In the genomic region with DNA sequence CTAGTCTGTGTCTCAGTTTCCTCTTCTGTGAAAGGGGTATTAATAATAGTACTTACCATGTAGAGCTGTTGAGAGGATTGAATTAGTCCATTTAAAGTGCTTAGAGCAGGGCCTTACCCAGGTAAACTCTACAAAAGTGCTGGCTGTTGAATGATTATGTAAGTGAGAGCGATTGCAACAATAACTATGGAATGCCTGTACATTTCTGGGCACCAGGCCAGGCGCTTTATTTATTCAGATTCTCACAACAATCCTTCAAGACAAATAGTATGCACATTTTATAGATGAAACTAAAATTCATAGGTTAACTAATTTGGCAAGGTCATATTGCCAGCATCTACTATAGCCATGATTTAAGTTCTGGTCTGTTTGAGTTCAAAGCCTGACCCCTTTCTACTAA, we compare ENCODE assay signal across 29 cellular contexts.
DNase-seq lines count a peak whose midpoint lies in the region; ATAC-seq, FAIRE-seq and TF ChIP-seq lines count a peak whose summit lies in the region.
"Had no signal": no experiment of that assay in that cellular context is flagged by ENCODE, and none has a peak within 500 bp of the region (broad histone marks: within the 10 kb centered on the region; RNA-seq: fewer than 3 reads in every experiment).

No MANE protein-coding gene starts in this region.

- no peaks in the 10 kb centered on the region for H3K36me3 ChIP-seq in hepatocyte (replicated peaks; ENCODE audit: insufficient read depth, low read depth)
- H3K36me3 ChIP-seq: BLaER1 treated with 17β-estradiol and CSF1 and Interleukin-3, amounts not matched to agents 10 nM and 100 nM; left lung; pancreas; SJSA1 had no signal

- DNase-seq in EL (peak; percentile 47), HT-29 (ENCODE audit: low spot score) (peak; percentile 27), NCI-H69 (lab: John Stamatoyannopoulos, UW) (peak; percentile 40), epithelial cell of esophagus (ENCODE audit: low read depth) (peak; percentile 70), hepatocyte (ENCODE audit: low spot score) (no peak), urothelium cell line (ENCODE audit: low spot score) (no peak)
- DNase-seq: activated CD4-positive, alpha-beta T cell treated with anti-CD3 and anti-CD28 coated beads, Interleukin-2, amount 10 ng/mL, durations not matched to agents 24 days and 14 days; aorta; Caco-2; cortex of kidney; DMS79; effector memory CD4-positive, alpha-beta T cell; erythroblast; left lung; mesenchymal stem cell; NCI-H146; NCI-H2171; NCI-H82; pancreas; RPMI8226; substantia nigra; T1000 had no signal

- H3K27me3 ChIP-seq in hepatocyte, result no peaks in the 10 kb centered on the region
- H3K27me3 ChIP-seq: BLaER1 treated with 17β-estradiol and CSF1 and Interleukin-3, amounts not matched to agents 10 nM and 100 nM; pancreas had no signal

- H3K9me2 ChIP-seq in hepatocyte (replicated peaks; ENCODE audit: insufficient read depth), result no peaks in the 10 kb centered on the region

- no peak for TF ChIP-seq CTCF in epithelial cell of esophagus (IDR thresholded peaks at IDR 0.05; ENCODE audit: insufficient read depth, low read depth, low read length, missing control alignments)
- TF ChIP-seq CTCF in hepatocyte (IDR thresholded peaks at IDR 0.05; ENCODE audit: poor library complexity), result no peak

- H3K79me2 ChIP-seq in hepatocyte, result no peaks in the 10 kb centered on the region

- H2AFZ ChIP-seq in hepatocyte, result no peak overlapping the region
- H2AFZ ChIP-seq: GM23338 had no signal

- no peaks in the 10 kb centered on the region for H4K20me1 ChIP-seq in hepatocyte (ENCODE audit: insufficient read depth, poor library complexity, severe bottlenecking)
- H4K20me1 ChIP-seq: BLaER1 treated with 17β-estradiol and CSF1 and Interleukin-3, amounts not matched to agents 10 nM and 100 nM had no signal

- no peaks in the 10 kb centered on the region for H3K4me1 ChIP-seq in hepatocyte (ENCODE audit: insufficient read depth)
- H3K4me1 ChIP-seq: BLaER1 treated with 17β-estradiol and CSF1 and Interleukin-3, amounts not matched to agents 10 nM and 100 nM; Caco-2; left lung; pancreas; SJSA1 had no signal

- WGBS in hepatocyte (ENCODE audit: low lambda C conversion rate, missing lambda C conversion rate), result 77% methylated on average over 2 of the region's 2 CpGs

- FAIRE-seq in urothelium cell line (lab: Jason Lieb, UNC), result no peak
- FAIRE-seq: islet of Langerhans, pancreas had no signal

- no peak overlapping the region for H3K4me3 ChIP-seq in epithelial cell of esophagus (ENCODE audit: low read length)
- H3K4me3 ChIP-seq in hepatocyte, result no peak overlapping the region
- H3K4me3 ChIP-seq: BLaER1 treated with 17β-estradiol and CSF1 and Interleukin-3, amounts not matched to agents 10 nM and 100 nM; GM23338; left lung; pancreas; SJSA1; skin epidermis had no signal

- H3K9me3 ChIP-seq in hepatocyte (ENCODE audit: low read depth), result no peaks in the 10 kb centered on the region
- H3K9me3 ChIP-seq: BLaER1 treated with 17β-estradiol and CSF1 and Interleukin-3, amounts not matched to agents 10 nM and 100 nM; Caco-2; left lung; pancreas; SJSA1 had no signal

- no peak overlapping the region for H3K27ac ChIP-seq in hepatocyte
- H3K27ac ChIP-seq: BLaER1 treated with 17β-estradiol and CSF1 and Interleukin-3, amounts not matched to agents 10 nM and 100 nM; left lung; pancreas; SJSA1; skin epidermis had no signal

- ATAC-seq in HG03095 (IDR thresholded peaks at IDR 0.05; ENCODE audit: unreplicated experiment), result no peak
- ATAC-seq: GM23338; left lung; pancreas; stimulated activated memory B cell treated with anti-CD40 and anti-IgM and Interleukin-4, amounts not matched to agents 10 μg/mL and 1 μg/mL and 100 μg/mL, for 72 hours had no signal

- no peak overlapping the region for H3K4me2 ChIP-seq in hepatocyte
- H3K4me2 ChIP-seq: BLaER1 treated with 17β-estradiol and CSF1 and Interleukin-3, amounts not matched to agents 10 nM and 100 nM; GM23338 had no signal

Comparison
In these comparisons a context has a peak if more than half of its experiments do, and no peak if none do; other contexts are left out.
1. DNase-seq: peak in EL (single experiment), HT-29 (single experiment), NCI-H69 (single experiment) and epithelial cell of esophagus (single experiment); none in hepatocyte (single experiment) and urothelium cell line (single experiment).